24 cellular contexts compared by ENCODE assay signal in the genomic region with DNA sequence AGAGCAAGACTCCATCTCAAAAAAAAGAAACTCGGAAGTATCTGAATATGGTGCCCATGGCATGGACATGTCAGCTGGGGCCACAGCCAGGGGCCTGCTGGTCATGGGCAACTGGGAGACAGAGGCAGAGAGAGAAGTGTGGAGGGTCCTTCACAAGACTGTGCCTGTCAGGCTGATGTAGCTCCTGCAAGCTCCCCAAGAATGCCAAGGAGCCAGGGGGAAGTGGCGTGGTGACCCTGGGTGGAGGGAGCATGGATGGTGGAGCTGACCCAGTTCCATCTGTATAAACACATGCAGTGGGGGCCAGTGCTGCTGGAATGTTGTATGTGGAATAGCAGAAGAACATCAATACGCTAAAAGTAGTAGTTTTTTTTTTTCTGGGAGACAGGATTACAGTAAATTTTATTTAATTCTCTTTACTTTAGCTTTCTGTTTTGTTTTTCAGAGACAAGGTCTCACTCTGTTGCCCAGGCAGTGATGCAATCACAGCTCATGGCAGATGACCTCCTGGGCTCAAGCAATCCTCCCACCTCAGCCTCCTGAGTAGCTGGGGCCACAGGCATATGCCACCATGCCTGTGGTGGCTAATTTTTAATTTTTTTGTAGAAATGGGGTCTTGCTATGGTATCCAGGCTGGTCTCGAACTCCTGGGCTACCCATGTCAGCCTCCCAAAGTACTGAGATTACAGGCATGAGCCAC. TPM values are rescaled to one million over a fixed set of nuclear protein-coding genes. Genes with fewer than 3 reads are reported as not detected.
DNase-seq lines count a peak whose midpoint lies in the region; ATAC-seq and TF ChIP-seq lines count a peak whose summit lies in the region.
"Had no signal": no experiment of that assay in that cellular context is flagged by ENCODE, and none has a peak within 500 bp of the region (broad histone marks: within the 10 kb centered on the region; RNA-seq: fewer than 3 reads in every experiment).

No MANE protein-coding gene starts in this region.

- TF ChIP-seq CTCF in natural killer cell (IDR thresholded peaks at IDR 0.05) = no peak
- no peak for TF ChIP-seq CTCF in activated B cell treated with CpG ODN at 0.5 μM for 24 hours (IDR thresholded peaks at IDR 0.05)
- TF ChIP-seq CTCF in fibroblast of villous mesenchyme (IDR thresholded peaks at IDR 0.05; ENCODE audit: insufficient read depth, low read depth, low read length) = no peak
- no peak for TF ChIP-seq CTCF in CD8-positive, alpha-beta T cell (IDR thresholded peaks at IDR 0.05)
- TF ChIP-seq CTCF in endothelial cell (IDR thresholded peaks at IDR 0.05; ENCODE audit: unreplicated experiment) = no peak

- no peaks in the 10 kb centered on the region for H3K9me3 ChIP-seq in CD8-positive, alpha-beta T cell (ENCODE audit: low read length)
- no peaks in the 10 kb centered on the region for H3K9me3 ChIP-seq in HAP-1
- H3K9me3 ChIP-seq: BLaER1, upper lobe of right lung had no signal

- peaks cover 20 to 29% of the 10 kb centered on the region in 2 donors for H3K4me1 Mint-ChIP-seq in natural killer cell treated with Interleukin-12 subunit alpha and Interleukin-12 subunit beta and Interleukin-15 and Interleukin-18, amount 100 ng/mL, for 72 hours (ENCODE audit: low read depth in 2 of 2)
- H3K4me1 Mint-ChIP-seq in natural killer cell (peaks cover 8 to 13% of the 10 kb centered on the region in 2 donors), activated B cell treated with CpG ODN at 0.5 μM for 24 hours (peaks cover 22% of the 10 kb centered on the region), endothelial cell (ENCODE audit: unreplicated experiment) (peaks cover 8% of the 10 kb centered on the region)
- peaks cover 5% of the 10 kb centered on the region for H3K4me1 Mint-ChIP-seq in CD8-positive, alpha-beta T cell (ENCODE audit: low read depth)

- intact Hi-C loops in natural killer cell (cut with micrococcal nuclease) = no loop called here
- intact Hi-C loops in activated B cell treated with CpG ODN at 0.5 μM for 24 hours (cut with micrococcal nuclease) = no loop called here
- intact Hi-C loops in CD8-positive, alpha-beta T cell (cut with DNase I, micrococcal nuclease) = no loop called here

- H3K36me3 ChIP-seq in CD8-positive, alpha-beta T cell (ENCODE audit: insufficient read depth, low read length) = no peaks in the 10 kb centered on the region
- no peaks in the 10 kb centered on the region for H3K36me3 ChIP-seq in HAP-1 (replicated peaks)
- H3K36me3 ChIP-seq: BLaER1, upper lobe of right lung had no signal

- ATAC-seq in natural killer cell treated with Interleukin-12 subunit alpha and Interleukin-12 subunit beta and Interleukin-15 and Interleukin-18, amount 100 ng/mL, for 72 hours = peak; percentile 41 to 84
- no peak for ATAC-seq in natural killer cell
- no peak for ATAC-seq in activated B cell treated with CpG ODN at 0.5 μM for 24 hours (ENCODE audit: low read depth)
- ATAC-seq in GM18519 (IDR thresholded peaks at IDR 0.05; ENCODE audit: low FRiP score, unreplicated experiment) = no peak
- no peak for ATAC-seq in CD8-positive, alpha-beta T cell
- ATAC-seq: activated CD8-positive, alpha-beta memory T cell treated with anti-CD3 and anti-CD28 coated beads, Interleukin-2, amount 10 ng/mL, durations not matched to agents 7 days and 5 days; activated naive CD4-positive, alpha-beta T cell treated with anti-CD3 and anti-CD28 coated beads, Interleukin-2, amount 50 U/mL, for 72 hours; naive thymus-derived CD8-positive, alpha-beta T cell had no signal

- H3K4me3 Mint-ChIP-seq in natural killer cell treated with Interleukin-12 subunit alpha and Interleukin-12 subunit beta and Interleukin-15 and Interleukin-18, amount 100 ng/mL, for 72 hours = no peak overlapping the region
- H3K4me3 Mint-ChIP-seq in natural killer cell = no peak overlapping the region
- no peak overlapping the region for H3K4me3 Mint-ChIP-seq in activated B cell treated with CpG ODN at 0.5 μM for 24 hours
- no peak overlapping the region for H3K4me3 Mint-ChIP-seq in CD8-positive, alpha-beta T cell
- H3K4me3 Mint-ChIP-seq in endothelial cell (ENCODE audit: unreplicated experiment) = no peak overlapping the region
- H3K4me3 Mint-ChIP-seq: activated CD8-positive, alpha-beta memory T cell treated with anti-CD3 and anti-CD28 coated beads, Interleukin-2, amount 10 ng/mL, durations not matched to agents 7 days and 5 days; naive thymus-derived CD8-positive, alpha-beta T cell had no signal

- no peak overlapping the region for H3K27ac ChIP-seq in CD8-positive, alpha-beta T cell (ENCODE audit: low read depth, low read length)
- H3K27ac ChIP-seq: BLaER1, upper lobe of right lung had no signal

- no peak for DNase-seq in natural killer cell treated with Interleukin-12 subunit alpha and Interleukin-12 subunit beta and Interleukin-15 and Interleukin-18, amount 100 ng/mL, for 72 hours (ENCODE audit: low spot score)
- DNase-seq in natural killer cell (no peak), activated B cell treated with CpG ODN at 0.5 μM for 24 hours (no peak), fibroblast of villous mesenchyme (ENCODE audit: low read depth) (peak; percentile 38), HAP-1 (ENCODE audit: low spot score in 2 of 2) (no peak), endothelial cell (ENCODE audit: low spot score) (no peak)
- DNase-seq in CD8-positive, alpha-beta T cell = no peak
- DNase-seq: ACHN; activated CD8-positive, alpha-beta memory T cell treated with anti-CD3 and anti-CD28 coated beads, Interleukin-2, amount 10 ng/mL, durations not matched to agents 7 days and 5 days; DND-41; naive thymus-derived CD8-positive, alpha-beta T cell; NCI-H1105; NCI-H2029; NCI-H526; retina; SIG-M5; small intestine; stimulated activated CD4-positive, alpha-beta T cell treated with anti-CD3 and anti-CD28 coated beads, Interleukin-1b, Interleukin-23, amount 100 ng/mL, for 48 hours; SW 1271; T1000; upper lobe of right lung had no signal

- peaks cover 4% of the 10 kb centered on the region for H3K4me1 ChIP-seq in CD8-positive, alpha-beta T cell (ENCODE audit: insufficient read depth, low read length)
- no peaks in the 10 kb centered on the region for H3K4me1 ChIP-seq in HAP-1
- H3K4me1 ChIP-seq: upper lobe of right lung had no signal

- in situ Hi-C loops in HAP-1 (cut with MboI; ENCODE audit: low sequenced_read_pairs) = no loop called here

- no peaks in the 10 kb centered on the region for H3K27me3 ChIP-seq in CD8-positive, alpha-beta T cell (ENCODE audit: insufficient read depth, low read length)
- H3K27me3 ChIP-seq in HAP-1 (ENCODE audit: low read depth) = no peaks in the 10 kb centered on the region
- H3K27me3 ChIP-seq: BLaER1, upper lobe of right lung had no signal

- H3K27ac Mint-ChIP-seq in natural killer cell treated with Interleukin-12 subunit alpha and Interleukin-12 subunit beta and Interleukin-15 and Interleukin-18, amount 100 ng/mL, for 72 hours = peak overlapping the region; percentile 49 to 92
- no peak overlapping the region for H3K27ac Mint-ChIP-seq in natural killer cell
- H3K27ac Mint-ChIP-seq in activated B cell treated with CpG ODN at 0.5 μM for 24 hours = peak overlapping the region; percentile 16
- no peak overlapping the region for H3K27ac Mint-ChIP-seq in CD8-positive, alpha-beta T cell
- H3K27ac Mint-ChIP-seq in endothelial cell (ENCODE audit: unreplicated experiment) = no peak overlapping the region
- H3K27ac Mint-ChIP-seq: activated CD8-positive, alpha-beta memory T cell treated with anti-CD3 and anti-CD28 coated beads, Interleukin-2, amount 10 ng/mL, durations not matched to agents 7 days and 5 days had no signal

- no peaks in the 10 kb centered on the region for H3K36me3 Mint-ChIP-seq in natural killer cell treated with Interleukin-12 subunit alpha and Interleukin-12 subunit beta and Interleukin-15 and Interleukin-18, amount 100 ng/mL, for 72 hours
- no peaks in the 10 kb centered on the region for H3K36me3 Mint-ChIP-seq in natural killer cell
- no peaks in the 10 kb centered on the region for H3K36me3 Mint-ChIP-seq in activated B cell treated with CpG ODN at 0.5 μM for 24 hours (ENCODE audit: low read depth)
- no peaks in the 10 kb centered on the region for H3K36me3 Mint-ChIP-seq in CD8-positive, alpha-beta T cell
- H3K36me3 Mint-ChIP-seq in endothelial cell (ENCODE audit: low read depth, unreplicated experiment) = no peaks in the 10 kb centered on the region
- H3K36me3 Mint-ChIP-seq: activated CD8-positive, alpha-beta memory T cell treated with anti-CD3 and anti-CD28 coated beads, Interleukin-2, amount 10 ng/mL, durations not matched to agents 7 days and 5 days; activated naive CD4-positive, alpha-beta T cell treated with anti-CD3 and anti-CD28 coated beads, Interleukin-2, amount 50 U/mL, for 72 hours; naive thymus-derived CD8-positive, alpha-beta T cell had no signal

- H3K4me3 ChIP-seq in fibroblast of villous mesenchyme (ENCODE audit: low read depth, low read length) (no peak overlapping the region), HAP-1 (no peak overlapping the region)
- H3K4me3 ChIP-seq in CD8-positive, alpha-beta T cell (ENCODE audit: low read depth, low read length) = no peak overlapping the region
- H3K4me3 ChIP-seq: BLaER1, upper lobe of right lung had no signal

- CTCF ChIA-PET in activated B cell treated with CpG ODN at 0.5 μM for 24 hours (lab: Charles Lee) = no interaction called here
- CTCF ChIA-PET in CD8-positive, alpha-beta T cell (lab: Charles Lee) = no interaction called here

- H3K27me3 Mint-ChIP-seq in natural killer cell treated with Interleukin-12 subunit alpha and Interleukin-12 subunit beta and Interleukin-15 and Interleukin-18, amount 100 ng/mL, for 72 hours = no peaks in the 10 kb centered on the region
- H3K27me3 Mint-ChIP-seq in natural killer cell (ENCODE audit: low read depth in 2 of 2) (no peaks in the 10 kb centered on the region), activated B cell treated with CpG ODN at 0.5 μM for 24 hours (no peaks in the 10 kb centered on the region), endothelial cell (ENCODE audit: unreplicated experiment) (peaks cover 1% of the 10 kb centered on the region)
- no peaks in the 10 kb centered on the region for H3K27me3 Mint-ChIP-seq in CD8-positive, alpha-beta T cell (ENCODE audit: low read depth)
- H3K27me3 Mint-ChIP-seq: activated CD8-positive, alpha-beta memory T cell treated with anti-CD3 and anti-CD28 coated beads, Interleukin-2, amount 10 ng/mL, durations not matched to agents 7 days and 5 days; naive thymus-derived CD8-positive, alpha-beta T cell had no signal

- POLR2A ChIA-PET in activated B cell treated with CpG ODN at 0.5 μM for 24 hours (lab: Charles Lee) = interaction anchor here (0.5 to 1.1 kb wide), 3 partner anchors 12 to 132 kb away, joined by 4 to 11 read pairs (median 5); a partner anchor contains a TSS
- POLR2A ChIA-PET in CD8-positive, alpha-beta T cell (lab: Charles Lee) = interaction anchor here (0.6 kb wide), 1 partner anchor 1792 kb away, joined by 5 read pairs; no protein-coding TSS in a partner anchor

- H3K9me3 Mint-ChIP-seq in natural killer cell treated with Interleukin-12 subunit alpha and Interleukin-12 subunit beta and Interleukin-15 and Interleukin-18, amount 100 ng/mL, for 72 hours = no peaks in the 10 kb centered on the region
- H3K9me3 Mint-ChIP-seq in natural killer cell (no peaks in the 10 kb centered on the region), activated B cell treated with CpG ODN at 0.5 μM for 24 hours (no peaks in the 10 kb centered on the region), endothelial cell (ENCODE audit: unreplicated experiment) (no peaks in the 10 kb centered on the region)
- H3K9me3 Mint-ChIP-seq in CD8-positive, alpha-beta T cell = no peaks in the 10 kb centered on the region
- H3K9me3 Mint-ChIP-seq: activated naive CD4-positive, alpha-beta T cell treated with anti-CD3 and anti-CD28 coated beads, Interleukin-2, amount 50 U/mL, for 72 hours; naive thymus-derived CD8-positive, alpha-beta T cell had no signal

RNA-seq across cellular contexts. Expression of a gene that starts 10.5 kb away (rescaled TPM):
- 100 to 1,000 TPM; 108 to 133 TPM for total RNA-seq in natural killer cell treated with Interleukin-12 subunit alpha and Interleukin-12 subunit beta and Interleukin-15 and Interleukin-18, amount 100 ng/mL, for 72 hours
- total RNA-seq in natural killer cell (100 to 1,000 TPM; 152 to 170 (median 167) TPM), activated B cell treated with CpG ODN at 0.5 μM for 24 hours (378 and 440 TPM in 2 replicates), fibroblast of villous mesenchyme (10.8 and 12.2 TPM in 2 replicates), endothelial cell (ENCODE audit: unreplicated experiment) (70.9 TPM)
- 10 to 100 TPM; 67.1 to 71.3 TPM for total RNA-seq in CD8-positive, alpha-beta T cell

RNA-seq across cellular contexts. Expression of a gene that starts 58.3 kb away (rescaled TPM):
- total RNA-seq in natural killer cell treated with Interleukin-12 subunit alpha and Interleukin-12 subunit beta and Interleukin-15 and Interleukin-18, amount 100 ng/mL, for 72 hours = 1,000 to 10,000 TPM; 1,523 to 1,782 TPM
- total RNA-seq in natural killer cell (100 to 1,000 TPM; 701 to 727 (median 718) TPM), activated B cell treated with CpG ODN at 0.5 μM for 24 hours (1,411 and 1,534 TPM in 2 replicates), fibroblast of villous mesenchyme (2,028 and 2,422 TPM in 2 replicates), endothelial cell (ENCODE audit: unreplicated experiment) (1,721 TPM)
- 100 to 1,000 TPM; 447 to 460 TPM for total RNA-seq in CD8-positive, alpha-beta T cell

Comparison
In these comparisons a context has a peak if more than half of its experiments do, and no peak if none do; other contexts are left out.
1. ATAC-seq: peak in natural killer cell treated with Interleukin-12 subunit alpha and Interleukin-12 subunit beta and Interleukin-15 and Interleukin-18, amount 100 ng/mL, for 72 hours (2 of 2); none in natural killer cell (0 of 3), activated B cell treated with CpG ODN at 0.5 μM for 24 hours (single experiment), GM18519 (single experiment) and CD8-positive, alpha-beta T cell (single experiment).
2. H3K27ac Mint-ChIP-seq: peak in natural killer cell treated with Interleukin-12 subunit alpha and Interleukin-12 subunit beta and Interleukin-15 and Interleukin-18, amount 100 ng/mL, for 72 hours (2 of 2) and activated B cell treated with CpG ODN at 0.5 μM for 24 hours (single experiment); none in natural killer cell (0 of 2), CD8-positive, alpha-beta T cell (single experiment) and endothelial cell (single experiment).